ENCODE assay signal across 8 cellular contexts in the genomic region with DNA sequence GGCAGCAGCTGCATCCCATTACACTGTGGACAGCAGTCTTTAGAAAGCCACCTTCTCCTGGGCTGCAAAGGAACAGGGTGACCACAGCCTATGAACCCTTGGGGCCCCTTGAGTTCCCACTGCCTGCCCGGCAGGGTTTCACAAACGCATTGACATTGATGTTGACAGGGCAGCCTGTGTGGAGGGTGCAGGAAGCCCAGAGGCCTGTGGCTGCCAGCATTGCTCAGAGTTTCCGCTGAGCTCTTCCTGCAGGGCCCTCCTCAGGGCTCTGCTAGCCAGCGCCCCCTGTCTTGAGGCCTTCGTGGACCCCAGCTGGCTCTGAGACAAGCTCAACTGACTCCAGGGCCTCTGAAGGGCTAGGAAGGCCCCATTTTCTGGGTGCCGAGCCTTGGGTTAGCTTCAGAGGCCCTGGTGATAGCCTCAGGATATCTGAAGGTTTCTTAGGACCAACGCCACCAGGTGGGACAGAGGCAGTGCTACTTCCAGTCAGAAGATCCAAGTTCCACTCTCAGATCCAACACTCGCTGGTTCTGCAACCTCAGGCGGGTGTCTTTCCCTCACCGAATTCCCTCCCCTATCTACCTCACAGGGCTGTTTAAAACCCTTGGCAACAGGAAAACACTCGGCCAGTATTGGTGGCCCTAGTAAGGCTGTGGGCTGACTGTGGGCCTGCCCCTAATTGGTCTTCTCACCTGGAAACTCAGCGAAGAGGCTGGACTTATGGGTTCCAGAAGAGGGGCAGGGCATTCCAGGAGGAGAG. TPM values are rescaled to one million over a fixed set of nuclear protein-coding genes. Genes with fewer than 3 reads are reported as not detected.
DNase-seq lines count a peak whose midpoint lies in the region; ATAC-seq and TF ChIP-seq lines count a peak whose summit lies in the region.

No MANE protein-coding gene starts in this region.

- H3K4me3 ChIP-seq in SJSA1, result no peak overlapping the region
- no peak overlapping the region for H3K4me3 ChIP-seq in right atrium auricular region

- H3K9me3 ChIP-seq in SJSA1 (replicated peaks) (0 out of 2 replicates have a peak, but pooled peaks cover 3% of the 10 kb centered on the region), right atrium auricular region (no peaks in the 10 kb centered on the region)

- peak; percentile 96 for DNase-seq in GDM1 (lab: John Stamatoyannopoulos, UW)
- peak; percentile 33 to 58 for DNase-seq in SJSA1 (ENCODE audit: low read depth in 1 of 2, low spot score in 2 of 2)
- DNase-seq in activated gamma-delta T cell treated with anti-CD3 and anti-CD28 coated beads, Interleukin-2, amount 50 U/mL, for 16 hours (ENCODE audit: low read depth), result peak; percentile 72
- DNase-seq in right atrium auricular region (ENCODE audit: low spot score), result no peak
- peak; percentile 74 to 80 for DNase-seq in stimulated activated CD4-positive, alpha-beta T cell treated with anti-CD3 and anti-CD28 coated beads, Interleukin-2, amount 100 ng/mL, for 24 hours
- DNase-seq in NCI-H1694 treated with DMSO at 0.1 percent for 48 hours (lab: John Stamatoyannopoulos, UW), result no peak
- DNase-seq in DMS79 treated with DMSO at 0.1 percent for 48 hours (lab: John Stamatoyannopoulos, UW), result no peak

- ATAC-seq in HG02623 (IDR thresholded peaks at IDR 0.05; ENCODE audit: unreplicated experiment), result peak; percentile 72

- peak in 1 of 2 donors; percentile 60 for TF ChIP-seq CTCF in right atrium auricular region (IDR thresholded peaks at IDR 0.05)

- H3K27me3 ChIP-seq in SJSA1 (replicated peaks) (no peaks in the 10 kb centered on the region), right atrium auricular region (no peaks in the 10 kb centered on the region)

- H3K4me1 ChIP-seq in SJSA1 (replicated peaks) (peaks cover 63% of the 10 kb centered on the region), right atrium auricular region (peaks cover 0 to 64% of the 10 kb centered on the region in 2 donors)

- H3K27ac ChIP-seq in SJSA1 (peak overlapping the region; percentile 83), right atrium auricular region (peak overlapping the region; percentile 6 to 22)

- H3K36me3 ChIP-seq in SJSA1 (no peaks in the 10 kb centered on the region), right atrium auricular region (no peaks in the 10 kb centered on the region)

RNA-seq across cellular contexts. Expression of a gene that starts 27.2 kb away (rescaled TPM):
- not detected in 2 replicates for total RNA-seq in SJSA1 (2014; rRNA removed; shearing (Covaris generic))
- total RNA-seq in right atrium auricular region, result under 1 TPM in 1 of 2 donors, not detected in 1; 0.19 TPM

RNA-seq across cellular contexts. Expression of a gene that starts 50.1 kb away (rescaled TPM):
- total RNA-seq in SJSA1 (2014; rRNA removed; shearing (Covaris generic)), result 223 and 305 TPM in 2 replicates
- total RNA-seq in right atrium auricular region, result 100 to 1,000 TPM; 121 to 197 TPM

Comparison
In these comparisons a context has a peak if more than half of its experiments do, and no peak if none do; other contexts are left out.
1. DNase-seq: peak in GDM1 (single experiment), SJSA1 (2 of 2), activated gamma-delta T cell treated with anti-CD3 and anti-CD28 coated beads, Interleukin-2, amount 50 U/mL, for 16 hours (single experiment) and stimulated activated CD4-positive, alpha-beta T cell treated with anti-CD3 and anti-CD28 coated beads, Interleukin-2, amount 100 ng/mL, for 24 hours (2 of 2); none in right atrium auricular region (single experiment), NCI-H1694 treated with DMSO at 0.1 percent for 48 hours (single experiment) and DMS79 treated with DMSO at 0.1 percent for 48 hours (single experiment).